ENCODE assay signal across 19 cellular contexts in the genomic region with DNA sequence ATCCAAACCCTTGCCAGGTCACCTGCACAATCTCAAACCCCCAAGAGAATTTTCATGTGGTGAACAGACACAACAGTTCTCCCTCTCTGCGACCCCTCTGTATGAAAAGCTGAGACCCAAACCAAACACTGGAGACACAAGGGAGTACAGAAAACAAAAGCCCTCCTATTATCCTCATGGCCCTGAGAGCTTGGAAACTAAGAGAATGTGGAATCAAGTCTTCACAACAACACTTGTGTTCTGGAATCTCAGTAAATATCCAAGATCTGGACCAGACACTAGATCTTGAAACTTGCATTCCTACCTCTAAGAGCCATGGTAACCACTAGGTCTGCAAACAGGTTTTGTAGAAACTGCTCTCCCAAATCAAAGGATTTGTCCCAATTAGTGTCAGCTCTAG.
"Had no signal": no experiment of that assay in that cellular context is flagged by ENCODE, and none has a peak within 500 bp of the region (broad histone marks: within the 10 kb centered on the region; RNA-seq: fewer than 3 reads in every experiment).

No MANE protein-coding gene starts in this region.

- H3K27ac ChIP-seq: cardiac muscle cell, prostate gland, right atrium auricular region, SJCRH30, suprapubic skin had no signal

- ATAC-seq: activated CD4-positive, CD25-positive, alpha-beta regulatory T cell treated with anti-CD3 and anti-CD28 coated beads, Interleukin-2, amount 50 U/mL, for 24 hours; activated T-cell treated with anti-CD3 and anti-CD28 coated beads, Interleukin-2, amount 50 U/mL, for 4 hours; heart left ventricle; stimulated activated naive CD8-positive, alpha-beta T cell treated with anti-CD3 and anti-CD28 coated beads, Interleukin-15, Interleukin-2, amounts not matched to agents 100 U/mL and 50 U/mL, for 24 hours had no signal

- H3K36me3 ChIP-seq: cardiac muscle cell, heart left ventricle, prostate gland, right atrium auricular region, SJCRH30, suprapubic skin had no signal

- H3K4me3 ChIP-seq: cardiac muscle cell, prostate gland, right atrium auricular region, SJCRH30, suprapubic skin had no signal

- H3K4me1 ChIP-seq: prostate gland, right atrium auricular region had no signal

- DNase-seq: activated CD4-positive, alpha-beta T cell treated with anti-CD3 and anti-CD28 coated beads, Interleukin-2, amount 50 U/mL, for 1 hour; activated CD8-positive, alpha-beta memory T cell treated with anti-CD3 and anti-CD28 coated beads, Interleukin-2, amount 50 U/mL, for 4 hours; activated effector memory CD4-positive, alpha-beta T cell treated with Interleukin-2 at 50 U/mL for 16 hours; activated naive CD4-positive, alpha-beta T cell treated with anti-CD3 and anti-CD28 coated beads, Interleukin-2, amount 50 U/mL, for 16 hours; activated T-cell treated with anti-CD3 and anti-CD28 coated beads, Interleukin-2, amount 50 U/mL, for 4 hours; erythroblast; foreskin melanocyte; heart left ventricle; mesenchymal stem cell; SJCRH30; stimulated activated CD4-positive, alpha-beta T cell treated with anti-CD3 and anti-CD28 coated beads, Interleukin-12 subunit alpha, Interleukin-12 subunit beta, amount 100 ng/mL, for 4 hours; stimulated activated CD4-positive, alpha-beta T cell treated with anti-CD3 and anti-CD28 coated beads, Interleukin-1b, Interleukin-23, amount 100 ng/mL, for 48 hours; stimulated activated CD8-positive, alpha-beta memory T cell treated with anti-CD3 and anti-CD28 coated beads, Interleukin-4, amount 100 ng/mL, for 48 hours; stimulated activated naive CD8-positive, alpha-beta T cell treated with anti-CD3 and anti-CD28 coated beads, Interleukin-15, Interleukin-2, amounts not matched to agents 100 U/mL and 50 U/mL, for 24 hours had no signal

- H3K27me3 ChIP-seq: cardiac muscle cell, right atrium auricular region, SJCRH30 had no signal

- H3K9me3 ChIP-seq: heart left ventricle, prostate gland, right atrium auricular region, SJCRH30, suprapubic skin had no signal
